18 cellular contexts compared by ENCODE assay signal in genomic region chr2:24731923-24732322, GRCh38.
"Had no signal": no experiment of that assay in that cellular context is flagged by ENCODE, and none has a peak within 500 bp of the region (broad histone marks: within the 10 kb centered on the region; RNA-seq: fewer than 3 reads in every experiment).

No MANE protein-coding gene starts in this region.

- H3K27ac ChIP-seq: breast epithelium, heart right ventricle, parathyroid adenoma, tibial nerve, uterus had no signal

- H3K27me3 ChIP-seq: breast epithelium, heart right ventricle, tibial nerve, uterus had no signal

- H3K9me3 ChIP-seq: breast epithelium, heart right ventricle, tibial nerve, uterus had no signal

- H3K4me1 Mint-ChIP-seq: activated CD4-positive, alpha-beta memory T cell treated with anti-CD3 and anti-CD28 coated beads, Interleukin-2, amount 10 ng/mL, durations not matched to agents 7 days and 5 days; activated naive CD8-positive, alpha-beta T cell treated with anti-CD3 and anti-CD28 coated beads, Interleukin-2, amount 10 ng/mL, durations not matched to agents 7 days and 5 days; mesothelial cell of epicardium; WTC11 had no signal

- H3K27ac Mint-ChIP-seq: activated CD4-positive, alpha-beta memory T cell treated with anti-CD3 and anti-CD28 coated beads, Interleukin-2, amount 10 ng/mL, durations not matched to agents 7 days and 5 days; activated naive CD8-positive, alpha-beta T cell treated with anti-CD3 and anti-CD28 coated beads, Interleukin-2, amount 10 ng/mL, durations not matched to agents 7 days and 5 days; mesothelial cell of epicardium; WTC11 had no signal

- H3K9me3 Mint-ChIP-seq: activated CD4-positive, alpha-beta memory T cell treated with anti-CD3 and anti-CD28 coated beads, Interleukin-2, amount 10 ng/mL, durations not matched to agents 7 days and 5 days; activated naive CD8-positive, alpha-beta T cell treated with anti-CD3 and anti-CD28 coated beads, Interleukin-2, amount 10 ng/mL, durations not matched to agents 7 days and 5 days; activated T-cell treated with anti-CD3 and anti-CD28 coated beads, Interleukin-2, amount 50 U/mL, for 4 hours; mesothelial cell of epicardium; WTC11 had no signal

- H3K79me2 ChIP-seq: parathyroid adenoma had no signal

- H3K4me1 ChIP-seq: breast epithelium, heart right ventricle, parathyroid adenoma, uterus had no signal

- DNase-seq: activated CD4-positive, alpha-beta memory T cell treated with anti-CD3 and anti-CD28 coated beads, Interleukin-2, amount 10 ng/mL, durations not matched to agents 7 days and 5 days; activated CD4-positive, alpha-beta T cell treated with anti-CD3 and anti-CD28 coated beads for 4 hours; activated gamma-delta T cell treated with Interleukin-2 at 50 U/mL for 16 hours; activated naive CD8-positive, alpha-beta T cell treated with anti-CD3 and anti-CD28 coated beads, Interleukin-2, amount 10 ng/mL, durations not matched to agents 7 days and 5 days; activated T-cell treated with anti-CD3 and anti-CD28 coated beads, Interleukin-2, amount 50 U/mL, for 4 hours; heart right ventricle; stimulated activated CD4-positive, alpha-beta T cell treated with anti-CD3 and anti-CD28 coated beads, Interleukin-15, amount 100 ng/mL, for 24 hours; stimulated activated CD4-positive, alpha-beta T cell treated with anti-CD3 and anti-CD28 coated beads, Interleukin-4, amount 100 ng/mL, for 1 hour; stimulated activated naive CD4-positive, alpha-beta T cell treated with Interleukin-2 at 50 U/mL for 16 hours; substantia nigra; uterus had no signal

- FAIRE-seq: frontal cortex had no signal

- H3K36me3 ChIP-seq: breast epithelium, uterus had no signal

- H3K27me3 Mint-ChIP-seq: activated CD4-positive, alpha-beta memory T cell treated with anti-CD3 and anti-CD28 coated beads, Interleukin-2, amount 10 ng/mL, durations not matched to agents 7 days and 5 days; activated naive CD8-positive, alpha-beta T cell treated with anti-CD3 and anti-CD28 coated beads, Interleukin-2, amount 10 ng/mL, durations not matched to agents 7 days and 5 days had no signal

- H3K4me3 ChIP-seq: breast epithelium, heart right ventricle, lung, tibial nerve, uterus had no signal

- ATAC-seq: activated T-cell treated with anti-CD3 and anti-CD28 coated beads, Interleukin-2, amount 50 U/mL, for 4 hours; heart right ventricle; WTC11 had no signal

- H2AFZ ChIP-seq: parathyroid adenoma had no signal

- H3K9ac ChIP-seq: parathyroid adenoma had no signal

- H3K4me3 Mint-ChIP-seq: activated CD4-positive, alpha-beta memory T cell treated with anti-CD3 and anti-CD28 coated beads, Interleukin-2, amount 10 ng/mL, durations not matched to agents 7 days and 5 days; activated naive CD8-positive, alpha-beta T cell treated with anti-CD3 and anti-CD28 coated beads, Interleukin-2, amount 10 ng/mL, durations not matched to agents 7 days and 5 days; activated T-cell treated with anti-CD3 and anti-CD28 coated beads, Interleukin-2, amount 50 U/mL, for 4 hours; mesothelial cell of epicardium; WTC11 had no signal
